ENCODE assay signal across 1 cellular context in the genomic region with DNA sequence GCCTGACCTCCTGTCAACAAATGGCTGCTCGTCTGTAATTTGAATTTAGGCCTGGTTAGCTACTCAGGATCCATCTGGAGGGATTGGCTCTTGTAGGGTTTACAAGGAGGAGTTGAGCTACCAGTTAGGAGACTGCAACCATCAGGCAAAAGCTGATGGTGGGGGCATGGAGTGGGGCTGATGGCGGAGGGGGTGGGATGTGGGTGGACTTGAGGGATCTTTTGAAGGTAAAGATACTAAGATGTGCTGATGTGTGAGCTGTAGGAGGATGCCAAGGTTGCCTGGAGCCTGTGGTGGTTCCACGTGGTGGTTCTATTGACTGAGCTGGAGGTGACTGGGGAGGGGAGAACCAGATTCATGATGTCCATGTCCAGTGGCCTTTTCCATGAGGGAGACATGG.
TF ChIP-seq lines count a peak whose summit lies in the region.

No MANE protein-coding gene starts in this region.

TF ChIP-seq in GM23338, 12 proteins besides CTCF, POLR2A, EP300 and RAD21 (continued from another document):
- TF ChIP-seq, protein P1, sequence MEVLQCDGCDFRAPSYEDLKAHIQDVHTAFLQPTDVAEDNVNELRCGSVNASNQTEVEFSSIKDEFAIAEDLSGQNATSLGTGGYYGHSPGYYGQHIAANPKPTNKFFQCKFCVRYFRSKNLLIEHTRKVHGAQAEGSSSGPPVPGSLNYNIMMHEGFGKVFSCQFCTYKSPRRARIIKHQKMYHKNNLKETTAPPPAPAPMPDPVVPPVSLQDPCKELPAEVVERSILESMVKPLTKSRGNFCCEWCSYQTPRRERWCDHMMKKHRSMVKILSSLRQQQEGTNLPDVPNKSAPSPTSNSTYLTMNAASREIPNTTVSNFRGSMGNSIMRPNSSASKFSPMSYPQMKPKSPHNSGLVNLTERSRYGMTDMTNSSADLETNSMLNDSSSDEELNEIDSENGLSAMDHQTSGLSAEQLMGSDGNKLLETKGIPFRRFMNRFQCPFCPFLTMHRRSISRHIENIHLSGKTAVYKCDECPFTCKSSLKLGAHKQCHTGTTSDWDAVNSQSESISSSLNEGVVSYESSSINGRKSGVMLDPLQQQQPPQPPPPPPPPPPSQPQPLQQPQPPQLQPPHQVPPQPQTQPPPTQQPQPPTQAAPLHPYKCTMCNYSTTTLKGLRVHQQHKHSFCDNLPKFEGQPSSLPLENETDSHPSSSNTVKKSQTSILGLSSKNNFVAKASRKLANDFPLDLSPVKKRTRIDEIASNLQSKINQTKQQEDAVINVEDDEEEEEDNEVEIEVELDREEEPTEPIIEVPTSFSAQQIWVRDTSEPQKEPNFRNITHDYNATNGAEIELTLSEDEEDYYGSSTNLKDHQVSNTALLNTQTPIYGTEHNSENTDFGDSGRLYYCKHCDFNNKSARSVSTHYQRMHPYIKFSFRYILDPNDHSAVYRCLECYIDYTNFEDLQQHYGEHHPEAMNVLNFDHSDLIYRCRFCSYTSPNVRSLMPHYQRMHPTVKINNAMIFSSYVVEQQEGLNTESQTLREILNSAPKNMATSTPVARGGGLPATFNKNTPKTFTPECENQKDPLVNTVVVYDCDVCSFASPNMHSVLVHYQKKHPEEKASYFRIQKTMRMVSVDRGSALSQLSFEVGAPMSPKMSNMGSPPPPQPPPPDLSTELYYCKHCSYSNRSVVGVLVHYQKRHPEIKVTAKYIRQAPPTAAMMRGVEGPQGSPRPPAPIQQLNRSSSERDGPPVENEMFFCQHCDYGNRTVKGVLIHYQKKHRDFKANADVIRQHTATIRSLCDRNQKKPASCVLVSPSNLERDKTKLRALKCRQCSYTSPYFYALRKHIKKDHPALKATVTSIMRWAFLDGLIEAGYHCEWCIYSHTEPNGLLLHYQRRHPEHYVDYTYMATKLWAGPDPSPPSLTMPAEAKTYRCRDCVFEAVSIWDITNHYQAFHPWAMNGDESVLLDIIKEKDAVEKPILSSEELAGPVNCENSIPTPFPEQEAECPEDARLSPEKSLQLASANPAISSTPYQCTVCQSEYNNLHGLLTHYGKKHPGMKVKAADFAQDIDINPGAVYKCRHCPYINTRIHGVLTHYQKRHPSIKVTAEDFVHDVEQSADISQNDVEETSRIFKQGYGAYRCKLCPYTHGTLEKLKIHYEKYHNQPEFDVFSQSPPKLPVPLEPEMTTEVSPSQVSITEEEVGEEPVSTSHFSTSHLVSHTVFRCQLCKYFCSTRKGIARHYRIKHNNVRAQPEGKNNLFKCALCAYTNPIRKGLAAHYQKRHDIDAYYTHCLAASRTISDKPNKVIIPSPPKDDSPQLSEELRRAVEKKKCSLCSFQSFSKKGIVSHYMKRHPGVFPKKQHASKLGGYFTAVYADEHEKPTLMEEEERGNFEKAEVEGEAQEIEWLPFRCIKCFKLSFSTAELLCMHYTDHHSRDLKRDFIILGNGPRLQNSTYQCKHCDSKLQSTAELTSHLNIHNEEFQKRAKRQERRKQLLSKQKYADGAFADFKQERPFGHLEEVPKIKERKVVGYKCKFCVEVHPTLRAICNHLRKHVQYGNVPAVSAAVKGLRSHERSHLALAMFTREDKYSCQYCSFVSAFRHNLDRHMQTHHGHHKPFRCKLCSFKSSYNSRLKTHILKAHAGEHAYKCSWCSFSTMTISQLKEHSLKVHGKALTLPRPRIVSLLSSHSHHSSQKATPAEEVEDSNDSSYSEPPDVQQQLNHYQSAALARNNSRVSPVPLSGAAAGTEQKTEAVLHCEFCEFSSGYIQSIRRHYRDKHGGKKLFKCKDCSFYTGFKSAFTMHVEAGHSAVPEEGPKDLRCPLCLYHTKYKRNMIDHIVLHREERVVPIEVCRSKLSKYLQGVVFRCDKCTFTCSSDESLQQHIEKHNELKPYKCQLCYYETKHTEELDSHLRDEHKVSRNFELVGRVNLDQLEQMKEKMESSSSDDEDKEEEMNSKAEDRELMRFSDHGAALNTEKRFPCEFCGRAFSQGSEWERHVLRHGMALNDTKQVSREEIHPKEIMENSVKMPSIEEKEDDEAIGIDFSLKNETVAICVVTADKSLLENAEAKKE (CRISPR knock-in tag; IDR thresholded peaks at IDR 0.05) = no peak
- TF ChIP-seq STAT1 (IDR thresholded peaks at IDR 0.05; ENCODE audit: unreplicated experiment) (no peak), CREB1 (CRISPR knock-in tag; IDR thresholded peaks at IDR 0.05; ENCODE audit: low read depth) (no peak), NANOG (IDR thresholded peaks at IDR 0.05; ENCODE audit: borderline replicate concordance) (no peak), POLR2AphosphoS5 (IDR thresholded peaks at IDR 0.05; ENCODE audit: low read depth) (no peak)
- TF ChIP-seq, protein P2, sequence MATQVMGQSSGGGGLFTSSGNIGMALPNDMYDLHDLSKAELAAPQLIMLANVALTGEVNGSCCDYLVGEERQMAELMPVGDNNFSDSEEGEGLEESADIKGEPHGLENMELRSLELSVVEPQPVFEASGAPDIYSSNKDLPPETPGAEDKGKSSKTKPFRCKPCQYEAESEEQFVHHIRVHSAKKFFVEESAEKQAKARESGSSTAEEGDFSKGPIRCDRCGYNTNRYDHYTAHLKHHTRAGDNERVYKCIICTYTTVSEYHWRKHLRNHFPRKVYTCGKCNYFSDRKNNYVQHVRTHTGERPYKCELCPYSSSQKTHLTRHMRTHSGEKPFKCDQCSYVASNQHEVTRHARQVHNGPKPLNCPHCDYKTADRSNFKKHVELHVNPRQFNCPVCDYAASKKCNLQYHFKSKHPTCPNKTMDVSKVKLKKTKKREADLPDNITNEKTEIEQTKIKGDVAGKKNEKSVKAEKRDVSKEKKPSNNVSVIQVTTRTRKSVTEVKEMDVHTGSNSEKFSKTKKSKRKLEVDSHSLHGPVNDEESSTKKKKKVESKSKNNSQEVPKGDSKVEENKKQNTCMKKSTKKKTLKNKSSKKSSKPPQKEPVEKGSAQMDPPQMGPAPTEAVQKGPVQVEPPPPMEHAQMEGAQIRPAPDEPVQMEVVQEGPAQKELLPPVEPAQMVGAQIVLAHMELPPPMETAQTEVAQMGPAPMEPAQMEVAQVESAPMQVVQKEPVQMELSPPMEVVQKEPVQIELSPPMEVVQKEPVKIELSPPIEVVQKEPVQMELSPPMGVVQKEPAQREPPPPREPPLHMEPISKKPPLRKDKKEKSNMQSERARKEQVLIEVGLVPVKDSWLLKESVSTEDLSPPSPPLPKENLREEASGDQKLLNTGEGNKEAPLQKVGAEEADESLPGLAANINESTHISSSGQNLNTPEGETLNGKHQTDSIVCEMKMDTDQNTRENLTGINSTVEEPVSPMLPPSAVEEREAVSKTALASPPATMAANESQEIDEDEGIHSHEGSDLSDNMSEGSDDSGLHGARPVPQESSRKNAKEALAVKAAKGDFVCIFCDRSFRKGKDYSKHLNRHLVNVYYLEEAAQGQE (IDR thresholded peaks at IDR 0.05; ENCODE audit: unreplicated experiment) = no peak
